Comparison of ENCODE assay signal across 24 cellular contexts in the genomic region with DNA sequence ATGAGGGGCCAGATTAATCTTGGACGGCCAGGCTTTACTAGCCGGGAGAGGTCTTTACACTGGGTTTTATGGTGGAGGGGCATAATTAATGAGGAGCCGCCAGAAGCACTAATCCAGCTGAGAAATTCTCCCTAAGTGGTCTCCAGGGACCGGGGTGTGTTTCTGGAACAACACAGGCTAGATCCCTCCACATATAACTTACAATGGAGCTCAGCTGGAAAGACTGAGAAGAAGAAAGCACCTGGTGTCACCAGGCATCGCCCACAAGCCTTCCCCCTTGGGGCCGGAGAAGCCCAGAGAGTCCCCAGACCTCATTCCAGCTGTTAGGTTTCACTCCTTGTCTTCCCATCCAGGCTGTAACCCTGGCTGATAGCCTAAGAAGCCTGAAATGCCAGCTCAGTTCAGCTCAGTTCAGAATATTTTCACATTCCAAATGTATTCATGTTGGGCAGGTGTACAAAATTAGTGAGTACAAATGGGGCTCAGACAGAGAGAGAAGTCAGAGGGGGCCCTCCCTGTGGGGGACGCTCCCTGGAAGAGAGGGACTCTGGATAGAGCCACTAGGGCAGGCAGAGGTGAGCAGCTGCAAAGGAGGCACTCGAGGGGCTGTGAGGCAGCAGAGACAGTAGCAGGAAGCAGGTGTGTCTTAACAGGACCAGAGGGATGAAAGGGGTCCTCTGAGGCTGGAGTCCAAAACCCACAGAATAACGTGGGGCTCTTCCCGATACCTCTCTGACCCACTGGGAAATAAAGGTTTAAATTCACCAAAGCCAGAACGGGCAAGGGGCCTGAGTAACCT.
DNase-seq lines count a peak whose midpoint lies in the region; ATAC-seq, FAIRE-seq and TF ChIP-seq lines count a peak whose summit lies in the region.
"Had no signal": no experiment of that assay in that cellular context is flagged by ENCODE, and none has a peak within 500 bp of the region (broad histone marks: within the 10 kb centered on the region; RNA-seq: fewer than 3 reads in every experiment).

No MANE protein-coding gene starts in this region.

- WGBS in H1 (ENCODE audit: extremely low coverage in 1 of 2, insufficient coverage in 1 of 2, insufficient read length in 1 of 2, insufficient replicate concordance in 2 of 2, low coverage in 1 of 2, low lambda C conversion rate in 2 of 2, missing lambda C conversion rate in 1 of 2), 2 experiments: 72% methylated on average over 11 of the region's 11 CpGs; no CpG with 5 or more reads in 1 of the 2 experiments
- WGBS in suprapubic skin: 53% methylated on average over 9 of the region's 11 CpGs

- no peak overlapping the region for H4K8ac ChIP-seq in H1 (ENCODE audit: extremely low read depth, insufficient read depth, low read length)

- H3K56ac ChIP-seq in H1 (replicated peaks; ENCODE audit: insufficient read length, low read depth, low read length): no peak overlapping the region

- H3K79me2 ChIP-seq in H1 (ENCODE audit: control insufficient read depth in 1 of 2, insufficient read depth in 2 of 2, low read length in 2 of 2): no peaks in the 10 kb centered on the region

- H4K91ac ChIP-seq in H1 (replicated peaks; ENCODE audit: insufficient read length, low read length): no peak overlapping the region

- no peak overlapping the region for H2AK5ac ChIP-seq in H1 (ENCODE audit: low read depth, low read length)

- TF ChIP-seq EP300 in H1 (IDR thresholded peaks at IDR 0.05; ENCODE audit: borderline replicate concordance in 1 of 2, low read depth in 2 of 2, low read length in 2 of 2) (no peak), suprapubic skin (IDR thresholded peaks at IDR 0.05) (no peak)

- no peak overlapping the region for H2BK5ac ChIP-seq in H1 (ENCODE audit: low read depth, low read length)

- H3K9ac ChIP-seq in BLaER1: peak overlapping the region; percentile 48; the same call in 1 of the 2 replicates
- H3K9ac ChIP-seq in H1 (replicated peaks in 1 of 4; ENCODE audit: extremely low read depth in 1 of 4, low read depth in 3 of 4, low read length in 3 of 4): no peak overlapping the region; a peak in 1 of 7 replicates
- H3K9ac ChIP-seq: SK-N-SH had no signal

- H3K27ac ChIP-seq in BLaER1 (peak overlapping the region; percentile 72), H1 (ENCODE audit: low read depth, low read length) (no peak overlapping the region), tibial artery (no peak overlapping the region), RWPE1 (no peak overlapping the region), suprapubic skin (no peak overlapping the region)
- H3K27ac ChIP-seq: cardiac muscle cell, heart left ventricle, HL-60, left ventricle myocardium inferior had no signal

- H2AFZ ChIP-seq in H1 (ENCODE audit: low read length): no peak overlapping the region

- peak; percentile 56 for DNase-seq in H7
- peak; percentile 16 for DNase-seq in NCI-H345 treated with DMSO at 0.1 percent for 48 hours (lab: John Stamatoyannopoulos, UW; ENCODE audit: unreplicated experiment)
- DNase-seq in H1 (ENCODE audit: low read depth in 1 of 2, low spot score in 2 of 2): no peak
- no peak for DNase-seq in tibial artery
- no peak for DNase-seq in RWPE1 (ENCODE audit: low spot score)
- no peak for DNase-seq in suprapubic skin (ENCODE audit: low spot score in 2 of 2)
- DNase-seq: activated CD4-positive, alpha-beta memory T cell treated with anti-CD3 and anti-CD28 coated beads for 36 hours; activated CD4-positive, CD25-positive, alpha-beta regulatory T cell; activated naive CD4-positive, alpha-beta T cell; amygdala; EL; heart left ventricle; left ventricle myocardium inferior; MM.1S; NK-92 treated with Interleukin-12 subunit alpha and Interleukin-12 subunit beta, amount 100 ng/mL, for 24 hours; SK-N-SH; small intestine; stimulated activated naive CD4-positive, alpha-beta T cell; T-helper 9 cell had no signal

- H3K27me3 ChIP-seq in BLaER1: no peaks in the 10 kb centered on the region
- no peaks in the 10 kb centered on the region for H3K27me3 ChIP-seq in H7 (ENCODE audit: control insufficient read depth, insufficient read depth, low read length)
- H3K27me3 ChIP-seq in H1 (replicated peaks in 1 of 4; ENCODE audit: control insufficient read depth in 3 of 4, extremely low read depth in 1 of 4, insufficient read depth in 3 of 4, low read length in 3 of 4): peaks cover 0 to 5% (median 0%) of the 10 kb centered on the region in 4 experiments; a peak in 2 of 7 replicates
- peaks cover 0 to 59% of the 10 kb centered on the region in 2 donors for H3K27me3 ChIP-seq in tibial artery
- H3K27me3 ChIP-seq in suprapubic skin: peaks cover 12% of the 10 kb centered on the region
- H3K27me3 ChIP-seq: cardiac muscle cell had no signal

- ATAC-seq in GM18517 (IDR thresholded peaks at IDR 0.05; ENCODE audit: unreplicated experiment): no peak
- ATAC-seq: heart left ventricle had no signal

- H2BK15ac ChIP-seq in H1 (ENCODE audit: low read length): 0 out of 2 replicates have a peak overlapping the region, but pooled peaks have one; percentile 12

- CTCF ChIA-PET in H1 (lab: Charles Lee; ENCODE audit: partially characterized antibody) (interaction anchor here (0.9 to 1.7 kb wide), 4 partner anchors 11 to 145 kb away, joined by 3 to 5 read pairs (median 4); no protein-coding TSS in a partner anchor), RWPE1 (lab: Yijun Ruan, JAX) (interaction anchor here (0.6 kb wide), 1 partner anchor 138 kb away, joined by 3 read pairs; no protein-coding TSS in a partner anchor)

- peak overlapping the region; percentile 6; the same call in 1 of the 2 replicates for H3K4me3 ChIP-seq in BLaER1
- no peak overlapping the region for H3K4me3 ChIP-seq in H7 (ENCODE audit: insufficient read depth, low read depth, low read length)
- H3K4me3 ChIP-seq in H1 (ENCODE audit: extremely low read depth in 1 of 4, insufficient read depth in 2 of 4, low read depth in 3 of 4, low read length in 4 of 4): no peak overlapping the region
- no peak overlapping the region for H3K4me3 ChIP-seq in tibial artery
- H3K4me3 ChIP-seq in suprapubic skin: no peak overlapping the region
- H3K4me3 ChIP-seq: cardiac muscle cell, heart left ventricle, left ventricle myocardium inferior had no signal

- intact Hi-C loops in tibial artery (cut with DNase I; ENCODE audit: low total_unique reads): no loop called here

- H3K4me1 ChIP-seq in BLaER1: peaks cover 55% of the 10 kb centered on the region
- H3K4me1 ChIP-seq in H1 (replicated peaks in 1 of 4; ENCODE audit: control insufficient read depth in 3 of 4, insufficient read depth in 4 of 4, low read length in 3 of 4): peaks cover 0 to 7% (median 4%) of the 10 kb centered on the region in 4 experiments; a peak in 5 of 7 replicates
- no peaks in the 10 kb centered on the region for H3K4me1 ChIP-seq in tibial artery
- no peaks in the 10 kb centered on the region for H3K4me1 ChIP-seq in suprapubic skin
- H3K4me1 ChIP-seq: heart left ventricle had no signal

- H3K23me2 ChIP-seq in H1 (ENCODE audit: low read depth, low read length): no peaks in the 10 kb centered on the region

- H3K4me2 ChIP-seq in BLaER1 (peak overlapping the region; percentile 79), H1 (ENCODE audit: insufficient read depth in 1 of 2, low read depth in 2 of 2, low read length in 2 of 2) (no peak overlapping the region)
- H3K4me2 ChIP-seq: SK-N-SH had no signal

- H3K4ac ChIP-seq in H1 (replicated peaks; ENCODE audit: insufficient read length, low read depth, low read length): no peak overlapping the region

- TF ChIP-seq POLR2A in H1 (IDR thresholded peaks at IDR 0.05; ENCODE audit: control extremely low read depth in 1 of 2, low read depth in 2 of 2, low read length in 2 of 2) (no peak), suprapubic skin (IDR thresholded peaks at IDR 0.05) (no peak)

- no peak overlapping the region for H4K5ac ChIP-seq in H1 (ENCODE audit: insufficient read length, low read depth, low read length)

- TF ChIP-seq RAD21 in H1 (IDR thresholded peaks at IDR 0.05 in 1 of 2, conservative IDR thresholded peaks at IDR 0.05 in 1 of 2; ENCODE audit: low read depth in 2 of 2, low read length in 2 of 2): no peak

- FAIRE-seq in H1 (lab: Jason Lieb, UNC): no peak
- FAIRE-seq: GM18507, small intestine had no signal

- H3K79me1 ChIP-seq in H1 (ENCODE audit: low read depth, low read length): no peaks in the 10 kb centered on the region

- H3K14ac ChIP-seq in H1 (ENCODE audit: insufficient read length): no peak overlapping the region

- H3K9me3 ChIP-seq in BLaER1 (no peaks in the 10 kb centered on the region), H1 (ENCODE audit: insufficient read depth in 2 of 2, low read depth in 1 of 2, low read length in 1 of 2) (no peaks in the 10 kb centered on the region), tibial artery (no peaks in the 10 kb centered on the region), suprapubic skin (no peaks in the 10 kb centered on the region)
- H3K9me3 ChIP-seq: heart left ventricle, left ventricle myocardium inferior, SK-N-SH had no signal

- H2BK120ac ChIP-seq in H1 (replicated peaks; ENCODE audit: low read depth, low read length): no peak overlapping the region

- H3K18ac ChIP-seq in H1 (ENCODE audit: extremely low read depth, low read length): no peak overlapping the region

- H3K23ac ChIP-seq in H1 (ENCODE audit: insufficient read length): no peak overlapping the region

- no peaks in the 10 kb centered on the region for H4K20me1 ChIP-seq in BLaER1
- peaks cover 0 to 1% of the 10 kb centered on the region in 2 experiments for H4K20me1 ChIP-seq in H1 (replicated peaks in 1 of 2; ENCODE audit: control insufficient read depth in 1 of 2, insufficient read depth in 2 of 2, low read length in 2 of 2)

- H2BK20ac ChIP-seq in H1 (ENCODE audit: low read length): no peak overlapping the region

- H2BK12ac ChIP-seq in H1 (ENCODE audit: low read depth, low read length): no peak overlapping the region

- POLR2A ChIA-PET in H1 (lab: Charles Lee; ENCODE audit: partially characterized antibody): interaction anchor here (1.0 kb wide), 1 partner anchor 12 kb away, joined by 4 read pairs; no protein-coding TSS in a partner anchor
- POLR2A ChIA-PET in RWPE1 (lab: Yijun Ruan, JAX; ENCODE audit: low non-redundant PET): no interaction called here

- H3K36me3 ChIP-seq in BLaER1 (no peaks in the 10 kb centered on the region), H7 (replicated peaks; ENCODE audit: control insufficient read depth, insufficient read depth, low read length) (no peaks in the 10 kb centered on the region), H1 (ENCODE audit: control insufficient read depth in 2 of 4, insufficient read depth in 4 of 4, low read length in 3 of 4) (no peaks in the 10 kb centered on the region), tibial artery (no peaks in the 10 kb centered on the region), suprapubic skin (no peaks in the 10 kb centered on the region)
- H3K36me3 ChIP-seq: cardiac muscle cell, heart left ventricle, left ventricle myocardium inferior had no signal

- TF ChIP-seq CTCF in H1 (IDR thresholded peaks at IDR 0.05; ENCODE audit: control extremely low read depth in 1 of 3, insufficient read depth in 1 of 3, low read depth in 1 of 3, low read length in 3 of 3): no peak
- no peak for TF ChIP-seq CTCF in tibial artery (IDR thresholded peaks at IDR 0.05)
- TF ChIP-seq CTCF in RWPE1 (conservative IDR thresholded peaks at IDR 0.05; ENCODE audit: low read depth): no peak
- TF ChIP-seq CTCF in suprapubic skin (IDR thresholded peaks at IDR 0.05): no peak

TF ChIP-seq in H1, 55 proteins besides CTCF, POLR2A, EP300 and RAD21 (continues in another document):
- no peak for TF ChIP-seq CREB1 (IDR thresholded peaks at IDR 0.05)
- no peak for TF ChIP-seq GTF2F1 (IDR thresholded peaks at IDR 0.05; ENCODE audit: borderline replicate concordance, low read depth, low read length)

Comparison
In these comparisons a context has a peak if more than half of its experiments do, and no peak if none do; other contexts are left out.
1. DNase-seq: peak in H7 (single experiment) and NCI-H345 treated with DMSO at 0.1 percent for 48 hours (single experiment); none in H1 (0 of 2), tibial artery (0 of 2), RWPE1 (single experiment) and suprapubic skin (0 of 2).